In genomic region chr14:98244162-98244948, GRCh38 we compare ENCODE assay signal across 23 cellular contexts.
DNase-seq lines count a peak whose midpoint lies in the region; ATAC-seq, FAIRE-seq and TF ChIP-seq lines count a peak whose summit lies in the region.
"Had no signal": no experiment of that assay in that cellular context is flagged by ENCODE, and none has a peak within 500 bp of the region (broad histone marks: within the 10 kb centered on the region; RNA-seq: fewer than 3 reads in every experiment).

No MANE protein-coding gene starts in this region.

- H4K20me1 ChIP-seq in Loucy (ENCODE audit: insufficient read depth, low read length, poor library complexity, severe bottlenecking) = no peaks in the 10 kb centered on the region

- peak overlapping the region; percentile 32 for H3K4me3 ChIP-seq in Loucy (ENCODE audit: low read length, poor library complexity, severe bottlenecking)
- no peak overlapping the region for H3K4me3 ChIP-seq in bronchial epithelial cell (ENCODE audit: low read depth, low read length)
- no peak overlapping the region for H3K4me3 ChIP-seq in mucosa of descending colon
- H3K4me3 ChIP-seq: A549 had no signal

- H3K4me2 ChIP-seq in Loucy (ENCODE audit: low read depth, low read length, poor library complexity, severe bottlenecking) = peak overlapping the region; percentile 56
- H3K4me2 ChIP-seq: A549, KMS-11 had no signal

- H3K36me3 Mint-ChIP-seq in CD14-positive monocyte = no peaks in the 10 kb centered on the region

- H3K27me3 Mint-ChIP-seq in CD14-positive monocyte (ENCODE audit: low read depth in 3 of 3) = peaks cover 0 to 5% (median 2%) of the 10 kb centered on the region in 3 donors
- H3K27me3 Mint-ChIP-seq: B cell; CD4-positive, alpha-beta T cell had no signal

- no peaks in the 10 kb centered on the region for H3K4me1 Mint-ChIP-seq in CD14-positive monocyte
- H3K4me1 Mint-ChIP-seq: B cell had no signal

- CTCF ChIA-PET in HEK293T (lab: Yijun Ruan, JAX) = no interaction called here

- H3K4me3 Mint-ChIP-seq in CD14-positive monocyte = no peak overlapping the region
- H3K4me3 Mint-ChIP-seq: B cell; CD4-positive, alpha-beta T cell had no signal

- peak overlapping the region; percentile 48 for H2AFZ ChIP-seq in Loucy (ENCODE audit: low read length)

- no peak overlapping the region for H3K27ac Mint-ChIP-seq in CD14-positive monocyte
- H3K27ac Mint-ChIP-seq: B cell; CD4-positive, alpha-beta T cell had no signal

- peaks cover 0 to 6% (median 1%) of the 10 kb centered on the region in 7 donors for H3K9me3 Mint-ChIP-seq in CD14-positive monocyte
- H3K9me3 Mint-ChIP-seq: CD4-positive, alpha-beta T cell had no signal

- H3K9me3 ChIP-seq in Loucy (ENCODE audit: insufficient read depth, low read depth, low read length) (no peaks in the 10 kb centered on the region), mucosa of descending colon (no peaks in the 10 kb centered on the region)
- H3K9me3 ChIP-seq: A549 had no signal

- peak; percentile 58 for DNase-seq in DMS79 (lab: John Stamatoyannopoulos, UW)
- peak; percentile 88 for DNase-seq in bronchial epithelial cell (ENCODE audit: low read depth)
- peak in 1 of 3 donors; percentile 23 for DNase-seq in mucosa of descending colon
- DNase-seq in CD14-positive monocyte (ENCODE audit: low spot score) = no peak
- DNase-seq in HEK293T (ENCODE audit: extremely low spot score) = no peak
- DNase-seq in NCI-H2227 treated with DMSO at 0.1 percent for 48 hours (lab: John Stamatoyannopoulos, UW) = no peak
- DNase-seq in omental fat pad (ENCODE audit: low spot score) = no peak
- DNase-seq: CD4-positive, alpha-beta T cell; COR-L47; GDM1; IMR-90; NCI-H1694; NCI-H2081 treated with DMSO at 0.1 percent for 48 hours; NCI-H510A; OCI-M1; Right ventricle myocardium superior had no signal

- no peak for TF ChIP-seq CTCF in Loucy (conservative IDR thresholded peaks at IDR 0.05; ENCODE audit: low read length)
- TF ChIP-seq CTCF in bronchial epithelial cell (IDR thresholded peaks at IDR 0.05; ENCODE audit: insufficient read depth, low read length, severe bottlenecking) = no peak
- TF ChIP-seq CTCF in mucosa of descending colon (IDR thresholded peaks at IDR 0.05) = no peak
- no peak for TF ChIP-seq CTCF in CD14-positive monocyte (IDR thresholded peaks at IDR 0.05)
- TF ChIP-seq CTCF in omental fat pad (IDR thresholded peaks at IDR 0.05) = no peak

- H3K4me1 ChIP-seq in Loucy (ENCODE audit: insufficient read depth, low read length, poor library complexity, severe bottlenecking) (peaks cover 36% of the 10 kb centered on the region), mucosa of descending colon (ENCODE audit: low read depth) (peaks cover 11% of the 10 kb centered on the region)
- H3K4me1 ChIP-seq: A549 had no signal

- no peaks in the 10 kb centered on the region for H3F3A ChIP-seq in Loucy (ENCODE audit: low read depth)

- H3K9me2 ChIP-seq in Loucy (replicated peaks; ENCODE audit: low read depth, low read length) = no peaks in the 10 kb centered on the region

- FAIRE-seq in bronchial epithelial cell (lab: Jason Lieb, UNC) = no peak
- FAIRE-seq: A549, H1, RCC 7860 had no signal

- intact Hi-C loops in mucosa of descending colon (cut with DNase I, micrococcal nuclease) (no loop called here), CD14-positive monocyte (cut with micrococcal nuclease) (no loop called here)

- no peak overlapping the region for H3K9ac ChIP-seq in Loucy (ENCODE audit: low read depth, low read length, poor library complexity, severe bottlenecking)
- H3K9ac ChIP-seq: KMS-11 had no signal

- H3K36me3 ChIP-seq in Loucy (ENCODE audit: insufficient read depth, low read length) (no peaks in the 10 kb centered on the region), bronchial epithelial cell (ENCODE audit: control insufficient read depth, insufficient read depth, low read length) (no peaks in the 10 kb centered on the region), mucosa of descending colon (ENCODE audit: low read depth) (no peaks in the 10 kb centered on the region)

- POLR2A ChIA-PET in HEK293T (lab: Yijun Ruan, JAX) = no interaction called here

- no peaks in the 10 kb centered on the region for H3K79me2 ChIP-seq in Loucy (ENCODE audit: insufficient read depth, low read length)

- ATAC-seq in mucosa of descending colon (peak; percentile 84), omental fat pad (ENCODE audit: low FRiP score) (no peak)
- ATAC-seq: A549, HCT116 had no signal

- H3K27me3 ChIP-seq in Loucy (ENCODE audit: insufficient read depth, low read length, poor library complexity, severe bottlenecking) (no peaks in the 10 kb centered on the region), bronchial epithelial cell (ENCODE audit: control insufficient read depth, insufficient read depth, low read length) (no peaks in the 10 kb centered on the region)

TF ChIP-seq in HEK293T, 16 proteins besides CTCF, POLR2A, EP300 and RAD21:
- TF ChIP-seq SUZ12 (IDR thresholded peaks at IDR 0.05) (no peak), FOXA1 (IDR thresholded peaks at IDR 0.05) (no peak), ARNT (IDR thresholded peaks at IDR 0.05) (no peak), NFRKB (IDR thresholded peaks at IDR 0.05) (no peak), L3MBTL2 (conservative IDR thresholded peaks at IDR 0.05) (no peak), CTBP1 (IDR thresholded peaks at IDR 0.05; ENCODE audit: borderline replicate concordance) (no peak), ZNF384 (IDR thresholded peaks at IDR 0.05) (no peak), ELF4 (IDR thresholded peaks at IDR 0.05) (no peak), LEF1 (IDR thresholded peaks at IDR 0.05; ENCODE audit: borderline replicate concordance) (no peak), FOXM1 (IDR thresholded peaks at IDR 0.05; ENCODE audit: borderline replicate concordance) (no peak), BHLHE40 (IDR thresholded peaks at IDR 0.05; ENCODE audit: borderline replicate concordance) (no peak)

Comparison
In these comparisons a context has a peak if more than half of its experiments do, and no peak if none do; other contexts are left out.
1. DNase-seq: peak in DMS79 (single experiment) and bronchial epithelial cell (single experiment); none in CD14-positive monocyte (single experiment), HEK293T (single experiment), NCI-H2227 treated with DMSO at 0.1 percent for 48 hours (single experiment) and omental fat pad (single experiment).